Comparison of ENCODE assay signal across 26 cellular contexts in the genomic region with DNA sequence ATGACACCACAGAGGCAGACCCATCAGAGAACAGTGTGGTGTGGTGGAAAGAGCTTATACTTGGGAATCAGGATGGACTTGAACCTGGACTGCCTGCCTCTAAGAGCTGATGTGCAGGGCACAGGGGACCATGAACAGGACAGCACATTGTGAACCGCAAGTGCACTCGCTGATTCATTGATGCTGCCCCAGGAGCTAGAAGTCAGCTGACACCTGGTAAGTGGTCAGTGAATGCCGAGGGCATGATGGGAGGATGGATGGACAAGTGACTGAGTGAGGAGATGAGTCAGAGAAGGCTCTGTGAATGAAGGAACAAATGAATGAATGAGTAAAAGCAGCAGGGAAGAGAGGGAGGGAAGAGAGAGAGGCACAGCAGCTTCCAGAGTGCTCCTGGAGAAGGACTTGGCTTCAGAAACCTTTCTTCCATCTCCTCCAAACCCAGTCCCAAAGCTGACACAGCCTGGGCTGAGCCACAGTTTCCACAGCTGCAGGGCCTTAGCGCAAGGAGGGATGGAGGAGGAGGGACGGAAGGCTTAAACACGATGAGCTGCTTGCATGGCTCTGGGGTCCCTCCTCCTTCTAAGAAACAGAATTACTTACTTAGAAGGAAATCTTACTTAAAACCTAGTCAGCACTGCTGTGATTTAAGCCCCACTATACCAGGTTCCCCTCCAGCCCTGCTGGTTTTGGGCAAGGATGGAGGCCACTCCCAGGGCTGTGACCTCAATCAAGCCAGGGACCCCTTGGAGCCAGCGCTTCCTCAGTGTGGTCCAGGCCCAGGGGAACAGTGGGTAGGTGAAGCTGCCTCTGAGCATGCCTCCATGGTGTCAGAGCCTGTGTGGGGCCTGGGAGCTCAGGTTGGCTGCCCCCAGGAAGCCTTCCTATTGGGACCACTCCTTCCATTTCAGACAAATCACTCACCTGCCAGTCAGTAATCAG.
DNase-seq lines count a peak whose midpoint lies in the region; TF ChIP-seq lines count a peak whose summit lies in the region.
"Had no signal": no experiment of that assay in that cellular context is flagged by ENCODE, and none has a peak within 500 bp of the region (broad histone marks: within the 10 kb centered on the region; RNA-seq: fewer than 3 reads in every experiment).

No MANE protein-coding gene starts in this region.

- WGBS in smooth muscle cell (ENCODE audit: low lambda C conversion rate): 68% methylated on average over 7 of the region's 7 CpGs

- H3K9me3 ChIP-seq in smooth muscle cell (replicated peaks; ENCODE audit: low read depth) (no peaks in the 10 kb centered on the region), colonic mucosa (no peaks in the 10 kb centered on the region)
- H3K9me3 ChIP-seq: A549, BE2C, tibial nerve had no signal

- H3K4me2 ChIP-seq in smooth muscle cell: no peak overlapping the region
- H3K4me2 ChIP-seq: A549 had no signal

- no peaks in the 10 kb centered on the region for H4K20me1 ChIP-seq in smooth muscle cell (ENCODE audit: low read depth)

- H3K27ac ChIP-seq in smooth muscle cell (ENCODE audit: low read depth) (no peak overlapping the region), colonic mucosa (no peak overlapping the region)
- H3K27ac ChIP-seq: A549, HL-60, tibial nerve had no signal

- no peaks in the 10 kb centered on the region for H3K79me2 ChIP-seq in smooth muscle cell (ENCODE audit: low read depth)

- no peak overlapping the region for H3K4me3 ChIP-seq in smooth muscle cell
- no peak overlapping the region for H3K4me3 ChIP-seq in colonic mucosa
- H3K4me3 ChIP-seq: A549, tibial nerve had no signal

- H3F3A ChIP-seq in smooth muscle cell (ENCODE audit: low read depth): no peaks in the 10 kb centered on the region

- TF ChIP-seq CTCF in smooth muscle cell (IDR thresholded peaks at IDR 0.05; ENCODE audit: borderline replicate concordance, insufficient read depth, poor library complexity, severe bottlenecking) (no peak), colonic mucosa (IDR thresholded peaks at IDR 0.05) (no peak)

- H3K36me3 ChIP-seq in smooth muscle cell (ENCODE audit: low read depth) (no peaks in the 10 kb centered on the region), colonic mucosa (no peaks in the 10 kb centered on the region)
- H3K36me3 ChIP-seq: BE2C, tibial nerve had no signal

- H3K27me3 ChIP-seq in smooth muscle cell (ENCODE audit: low read depth) (peaks cover 16% of the 10 kb centered on the region), colonic mucosa (no peaks in the 10 kb centered on the region)
- H3K27me3 ChIP-seq: BE2C, tibial nerve had no signal

- intact Hi-C loops in colonic mucosa (cut with DNase I): no loop called here

- H3K4me1 ChIP-seq in smooth muscle cell (ENCODE audit: low read depth): no peaks in the 10 kb centered on the region
- H3K4me1 ChIP-seq in colonic mucosa: no peaks in the 10 kb centered on the region
- H3K4me1 ChIP-seq: A549, BE2C, tibial nerve had no signal

- no peak overlapping the region for H2AFZ ChIP-seq in smooth muscle cell (ENCODE audit: low read depth)

- H3K9ac ChIP-seq in smooth muscle cell (ENCODE audit: low read depth): no peak overlapping the region
- no peak overlapping the region for H3K9ac ChIP-seq in colonic mucosa (ENCODE audit: low read depth in 2 of 2, low read length in 2 of 2)

- peak; percentile 13 for DNase-seq in activated effector memory CD4-positive, alpha-beta T cell treated with anti-CD3 and anti-CD28 coated beads, Interleukin-2, amount 50 U/mL, for 16 hours
- DNase-seq in activated effector memory CD4-positive, alpha-beta T cell treated with Interleukin-2 at 50 U/mL for 16 hours: no peak
- DNase-seq in RPMI7951 (ENCODE audit: low read depth) (peak; percentile 91), foreskin melanocyte (peak; percentile 6), smooth muscle cell (lab: John Stamatoyannopoulos, UW; ENCODE audit: unreplicated experiment) (no peak), colonic mucosa (no peak), NCI-H2171 treated with DMSO at 0.1 percent for 48 hours (lab: John Stamatoyannopoulos, UW) (no peak), middle frontal gyrus (ENCODE audit: extremely low spot score, low spot score) (no peak)
- DNase-seq: activated CD4-positive, alpha-beta T cell treated with anti-CD3 and anti-CD28 coated beads for 48 hours; activated naive CD4-positive, alpha-beta T cell treated with anti-CD3 and anti-CD28 coated beads, Interleukin-2, amount 50 U/mL, for 16 hours; activated T-cell treated with anti-CD3 and anti-CD28 coated beads, Interleukin-2, amount 50 U/mL, for 72 hours; anterior cingulate cortex; BE2C; cerebellar nuclear complex; COR-L47; DND-41; effector CD4-positive, alpha-beta T cell; kidney glomerular epithelial cell; NCI-H146; NCI-H526; occipital lobe; Right ventricle myocardium superior; stimulated activated naive CD8-positive, alpha-beta T cell treated with anti-CD3 and anti-CD28 coated beads, Interleukin-15, amount 100 ng/mL, for 72 hours had no signal

Comparison
In these comparisons a context has a peak if more than half of its experiments do, and no peak if none do; other contexts are left out.
1. DNase-seq: peak in activated effector memory CD4-positive, alpha-beta T cell treated with anti-CD3 and anti-CD28 coated beads, Interleukin-2, amount 50 U/mL, for 16 hours (single experiment), RPMI7951 (single experiment) and foreskin melanocyte (single experiment); none in activated effector memory CD4-positive, alpha-beta T cell treated with Interleukin-2 at 50 U/mL for 16 hours (single experiment), smooth muscle cell (single experiment), colonic mucosa (single experiment), NCI-H2171 treated with DMSO at 0.1 percent for 48 hours (single experiment) and middle frontal gyrus (single experiment).